In genomic region chr20:11216451-11217314, GRCh38 we compare ENCODE assay signal across 2 cellular contexts.
TF ChIP-seq lines count a peak whose summit lies in the region.

No MANE protein-coding gene starts in this region.

TF ChIP-seq in IMR-90, 13 proteins besides CTCF, POLR2A, EP300 and RAD21:
- TF ChIP-seq FOS (IDR thresholded peaks at IDR 0.05; ENCODE audit: low read depth, low read length) (no peak), USF2 (IDR thresholded peaks at IDR 0.05; ENCODE audit: low read depth, low read length) (no peak), RFX5 (IDR thresholded peaks at IDR 0.05; ENCODE audit: low read depth, low read length) (no peak), CEBPB (IDR thresholded peaks at IDR 0.05; ENCODE audit: low read depth, low read length) (no peak), NFE2L2 (IDR thresholded peaks at IDR 0.05; ENCODE audit: low read depth, low read length) (no peak), MAZ (IDR thresholded peaks at IDR 0.05; ENCODE audit: borderline replicate concordance, low read depth, low read length) (no peak), SMC3 (IDR thresholded peaks at IDR 0.05; ENCODE audit: low read depth, low read length) (no peak)

TF ChIP-seq in endothelial cell of umbilical vein, 7 proteins besides CTCF, POLR2A, EP300 and RAD21:
- no peak for TF ChIP-seq FOS (IDR thresholded peaks at IDR 0.05; ENCODE audit: borderline replicate concordance, insufficient read depth, low read length)
- no peak for TF ChIP-seq MYC (IDR thresholded peaks at IDR 0.05; ENCODE audit: low read depth, low read length)
- peak; percentile 57 for TF ChIP-seq GATA2 (IDR thresholded peaks at IDR 0.05; ENCODE audit: insufficient read depth, insufficient read length, low read depth, low read length)
- TF ChIP-seq EZH2 (IDR thresholded peaks at IDR 0.05; ENCODE audit: borderline replicate concordance, low read depth, low read length, severe bottlenecking) = no peak
- TF ChIP-seq POLR2AphosphoS5 (IDR thresholded peaks at IDR 0.05; ENCODE audit: insufficient read depth, low read depth, low read length) = no peak
